In genomic region chr5:167320019-167320418, GRCh38 we compare ENCODE assay signal across 29 cellular contexts.
"Had no signal": no experiment of that assay in that cellular context is flagged by ENCODE, and none has a peak within 500 bp of the region (broad histone marks: within the 10 kb centered on the region; RNA-seq: fewer than 3 reads in every experiment).

No MANE protein-coding gene starts in this region.

- ATAC-seq: activated CD4-positive, alpha-beta T cell treated with anti-CD3 and anti-CD28 coated beads for 36 hours; activated CD4-positive, CD25-positive, alpha-beta regulatory T cell treated with anti-CD3 and anti-CD28 coated beads, Interleukin-2, amount 50 U/mL, for 24 hours; activated CD8-positive, alpha-beta memory T cell treated with anti-CD3 and anti-CD28 coated beads, Interleukin-2, amount 10 ng/mL, durations not matched to agents 7 days and 5 days; activated CD8-positive, alpha-beta T cell treated with anti-CD3 and anti-CD28 coated beads, Interleukin-2, amount 10 ng/mL, durations not matched to agents 7 days and 5 days; activated naive CD8-positive, alpha-beta T cell treated with anti-CD3 and anti-CD28 coated beads, Interleukin-2, amount 50 U/mL, for 24 hours had no signal

- H3K9me3 ChIP-seq: ascending aorta had no signal

- H3K4me1 ChIP-seq: ascending aorta had no signal

- H3K4me3 ChIP-seq: ascending aorta, cardiac muscle cell had no signal

- H3K27ac ChIP-seq: ascending aorta, cardiac muscle cell, WERI-Rb-1 had no signal

- H3K27me3 ChIP-seq: ascending aorta, cardiac muscle cell had no signal

- DNase-seq: activated CD4-positive, alpha-beta memory T cell treated with anti-CD3 and anti-CD28 coated beads, Interleukin-2, amount 10 ng/mL, durations not matched to agents 7 days and 5 days; activated CD4-positive, alpha-beta T cell treated with anti-CD3 and anti-CD28 coated beads for 1 hour; activated CD4-positive, alpha-beta T cell treated with anti-CD3 and anti-CD28 coated beads for 36 hours; activated CD4-positive, alpha-beta T cell treated with anti-CD3 and anti-CD28 coated beads for 48 hours; activated CD4-positive, alpha-beta T cell treated with anti-CD3 and anti-CD28 coated beads, Interleukin-2, amount 10 ng/mL, durations not matched to agents 7 days and 5 days; activated CD4-positive, alpha-beta T cell treated with anti-CD3 and anti-CD28 coated beads, Interleukin-2, amount 50 U/mL, for 48 hours; activated CD4-positive, CD25-positive, alpha-beta regulatory T cell; activated CD8-positive, alpha-beta memory T cell treated with anti-CD3 and anti-CD28 coated beads for 24 hours; activated CD8-positive, alpha-beta memory T cell treated with anti-CD3 and anti-CD28 coated beads, Interleukin-2, amount 10 ng/mL, durations not matched to agents 7 days and 5 days; activated CD8-positive, alpha-beta memory T cell treated with anti-CD3 and anti-CD28 coated beads, Interleukin-2, amount 50 U/mL, for 48 hours; activated CD8-positive, alpha-beta T cell treated with anti-CD3 and anti-CD28 coated beads, Interleukin-2, amount 10 ng/mL, durations not matched to agents 7 days and 5 days; activated effector memory CD4-positive, alpha-beta T cell treated with Interleukin-2 at 50 U/mL for 16 hours; activated gamma-delta T cell; activated naive CD4-positive, alpha-beta T cell treated with anti-CD3 and anti-CD28 coated beads, Interleukin-2, amount 10 ng/mL, durations not matched to agents 7 days and 5 days; activated naive CD4-positive, alpha-beta T cell treated with Interleukin-2 at 50 U/mL for 16 hours; activated naive CD8-positive, alpha-beta T cell treated with anti-CD3 and anti-CD28 coated beads, Interleukin-2, amount 10 ng/mL, durations not matched to agents 7 days and 5 days; activated naive CD8-positive, alpha-beta T cell treated with anti-CD3 and anti-CD28 coated beads, Interleukin-2, amount 50 U/mL, for 24 hours; activated T-cell treated with anti-CD3 and anti-CD28 coated beads, Interleukin-2, amount 50 U/mL, for 24 hours; activated T-cell treated with anti-CD3 and anti-CD28 coated beads, Interleukin-2, amount 50 U/mL, for 48 hours; amygdala; anterior cingulate cortex; caudate nucleus; cerebellar nuclear complex; T-helper 2 cell; T-helper 9 cell; WERI-Rb-1 had no signal

- H3K36me3 ChIP-seq: ascending aorta, cardiac muscle cell, WERI-Rb-1 had no signal
